Comparison of ENCODE assay signal across 10 cellular contexts in genomic region chr10:50992356-50992866, GRCh38.
A peak's percentile ranks its signal among the peaks of the same experiment; 100 is the strongest.
DNase-seq lines count a peak whose midpoint lies in the region; ATAC-seq and TF ChIP-seq lines count a peak whose summit lies in the region.
"Had no signal": no experiment of that assay in that cellular context is flagged by ENCODE, and none has a peak within 500 bp of the region (broad histone marks: within the 10 kb centered on the region; RNA-seq: fewer than 3 reads in every experiment).

No MANE protein-coding gene starts in this region.

- POLR2A ChIA-PET in activated CD4-positive, alpha-beta memory T cell treated with anti-CD3 and anti-CD28 coated beads, Interleukin-2, amount 10 ng/mL, durations not matched to agents 7 days and 5 days (lab: Charles Lee), result no interaction called here

- H3K27me3 ChIP-seq in NT2/D1 (ENCODE audit: insufficient read depth, insufficient read length) (peaks cover 33% of the 10 kb centered on the region), lower lobe of right lung (ENCODE audit: low read depth) (no peaks in the 10 kb centered on the region)

- H3K27ac Mint-ChIP-seq in endothelial cell (ENCODE audit: unreplicated experiment), result no peak overlapping the region
- no peak overlapping the region for H3K27ac Mint-ChIP-seq in activated CD4-positive, alpha-beta memory T cell treated with anti-CD3 and anti-CD28 coated beads, Interleukin-2, amount 10 ng/mL, durations not matched to agents 7 days and 5 days

- CTCF ChIA-PET in activated CD4-positive, alpha-beta memory T cell treated with anti-CD3 and anti-CD28 coated beads, Interleukin-2, amount 10 ng/mL, durations not matched to agents 7 days and 5 days (lab: Charles Lee), result no interaction called here

- H3K4me1 Mint-ChIP-seq in endothelial cell (ENCODE audit: unreplicated experiment), result peaks cover 26% of the 10 kb centered on the region
- H3K4me1 Mint-ChIP-seq in activated CD4-positive, alpha-beta memory T cell treated with anti-CD3 and anti-CD28 coated beads, Interleukin-2, amount 10 ng/mL, durations not matched to agents 7 days and 5 days, result peaks cover 8% of the 10 kb centered on the region

- peaks cover 8% of the 10 kb centered on the region for H3K27me3 Mint-ChIP-seq in endothelial cell (ENCODE audit: unreplicated experiment)
- peaks cover 52% of the 10 kb centered on the region for H3K27me3 Mint-ChIP-seq in activated CD4-positive, alpha-beta memory T cell treated with anti-CD3 and anti-CD28 coated beads, Interleukin-2, amount 10 ng/mL, durations not matched to agents 7 days and 5 days

- H3K4me3 ChIP-seq in NT2/D1 (ENCODE audit: insufficient read length, low read depth), result peak overlapping the region; percentile 71
- peak overlapping the region; percentile 66 for H3K4me3 ChIP-seq in lower lobe of right lung

- H3K27ac ChIP-seq in lower lobe of right lung, result peak overlapping the region; percentile 86
- H3K27ac ChIP-seq: foreskin keratinocyte had no signal

- H3K9ac ChIP-seq in NT2/D1 (ENCODE audit: insufficient read length, low read depth), result peak overlapping the region; percentile 80

- no peaks in the 10 kb centered on the region for H3K36me3 Mint-ChIP-seq in endothelial cell (ENCODE audit: low read depth, unreplicated experiment)
- no peaks in the 10 kb centered on the region for H3K36me3 Mint-ChIP-seq in activated CD4-positive, alpha-beta memory T cell treated with anti-CD3 and anti-CD28 coated beads, Interleukin-2, amount 10 ng/mL, durations not matched to agents 7 days and 5 days (ENCODE audit: low read depth)

- intact Hi-C loops in lower lobe of right lung (cut with DNase I), result no loop called here

- H3K4me3 Mint-ChIP-seq in endothelial cell (ENCODE audit: unreplicated experiment), result peak overlapping the region; percentile 89
- no peak overlapping the region for H3K4me3 Mint-ChIP-seq in activated CD4-positive, alpha-beta memory T cell treated with anti-CD3 and anti-CD28 coated beads, Interleukin-2, amount 10 ng/mL, durations not matched to agents 7 days and 5 days

- DNase-seq in NT2/D1 (ENCODE audit: low read depth, low spot score) (no peak), endothelial cell (ENCODE audit: low spot score) (peak; percentile 13), lower lobe of right lung (no peak), stromal cell of bone marrow (ENCODE audit: low read depth) (peak; percentile 13), T-helper 9 cell (no peak), globus pallidus (ENCODE audit: low spot score) (no peak), amygdala (lab: John Stamatoyannopoulos, UW) (no peak)
- no peak for DNase-seq in activated CD4-positive, alpha-beta memory T cell treated with anti-CD3 and anti-CD28 coated beads, Interleukin-2, amount 10 ng/mL, durations not matched to agents 7 days and 5 days
- DNase-seq: activated CD4-positive, alpha-beta T cell treated with anti-CD3 and anti-CD28 coated beads, Interleukin-2, amount 50 U/mL, for 48 hours; foreskin keratinocyte had no signal

- TF ChIP-seq CTCF in endothelial cell (IDR thresholded peaks at IDR 0.05; ENCODE audit: unreplicated experiment) (no peak), lower lobe of right lung (IDR thresholded peaks at IDR 0.05) (no peak)

- H3K9me3 Mint-ChIP-seq in endothelial cell (ENCODE audit: unreplicated experiment), result no peaks in the 10 kb centered on the region
- no peaks in the 10 kb centered on the region for H3K9me3 Mint-ChIP-seq in activated CD4-positive, alpha-beta memory T cell treated with anti-CD3 and anti-CD28 coated beads, Interleukin-2, amount 10 ng/mL, durations not matched to agents 7 days and 5 days

- H3K4me1 ChIP-seq in NT2/D1 (ENCODE audit: insufficient read depth, insufficient read length) (no peaks in the 10 kb centered on the region), lower lobe of right lung (peaks cover 8% of the 10 kb centered on the region)

- H3K36me3 ChIP-seq in NT2/D1 (ENCODE audit: insufficient read depth, insufficient read length, low read length), result no peaks in the 10 kb centered on the region
- H3K36me3 ChIP-seq in lower lobe of right lung, result no peaks in the 10 kb centered on the region

- H3K9me3 ChIP-seq in NT2/D1 (ENCODE audit: insufficient read depth, low read length) (no peaks in the 10 kb centered on the region), lower lobe of right lung (no peaks in the 10 kb centered on the region)

- ATAC-seq in lower lobe of right lung, result no peak

Comparison
In these comparisons a context has a peak if more than half of its experiments do, and no peak if none do; other contexts are left out.
1. DNase-seq: peak in endothelial cell (single experiment) and stromal cell of bone marrow (single experiment); none in NT2/D1 (single experiment), lower lobe of right lung (single experiment), T-helper 9 cell (single experiment), globus pallidus (single experiment), activated CD4-positive, alpha-beta memory T cell treated with anti-CD3 and anti-CD28 coated beads, Interleukin-2, amount 10 ng/mL, durations not matched to agents 7 days and 5 days (single experiment) and amygdala (0 of 56).